12 cellular contexts compared by ENCODE assay signal in the genomic region with DNA sequence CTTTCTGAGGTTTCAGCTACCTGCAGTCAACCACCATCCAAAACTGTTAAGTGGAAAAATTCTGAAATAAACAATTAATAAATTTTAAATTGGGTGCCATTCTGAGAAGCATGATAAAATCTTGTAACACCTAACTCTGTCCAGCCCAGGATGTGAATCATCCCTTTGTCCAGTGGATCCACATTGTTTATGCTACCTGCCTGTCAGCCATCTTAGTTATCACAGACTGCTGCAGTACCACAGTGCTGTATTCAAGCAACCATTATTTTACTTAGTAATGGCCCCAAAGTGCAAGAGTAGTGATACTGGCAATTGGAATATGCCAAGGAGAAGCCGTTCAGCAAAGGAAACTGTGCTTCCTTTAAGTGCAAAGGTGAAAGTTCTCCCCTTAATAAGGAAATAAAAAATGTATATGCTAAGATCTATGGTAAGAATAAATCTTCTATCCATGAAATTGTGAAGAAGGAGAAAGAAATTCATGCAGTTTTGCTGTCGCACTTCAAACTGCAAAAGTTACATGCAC.
"Had no signal": no experiment of that assay in that cellular context is flagged by ENCODE, and none has a peak within 500 bp of the region (broad histone marks: within the 10 kb centered on the region; RNA-seq: fewer than 3 reads in every experiment).

No MANE protein-coding gene starts in this region.

- H3K27ac Mint-ChIP-seq: nephron, progenitor cell of endocrine pancreas, T-helper 17 cell had no signal

- H3K27me3 ChIP-seq: tibial nerve had no signal

- H3K27ac ChIP-seq: tibial nerve had no signal

- H3K4me3 ChIP-seq: smooth muscle cell, tibial nerve had no signal

- H3K4me2 ChIP-seq: smooth muscle cell had no signal

- ATAC-seq: esophagus mucosa, right cardiac atrium, T-helper 17 cell had no signal

- H3K36me3 ChIP-seq: tibial nerve had no signal

- H3K9me3 Mint-ChIP-seq: activated naive CD4-positive, alpha-beta T cell treated with anti-CD3 and anti-CD28 coated beads for 36 hours; nephron had no signal

- H3K9me3 ChIP-seq: tibial nerve had no signal

- DNase-seq: activated CD4-positive, alpha-beta T cell treated with anti-CD3 and anti-CD28 coated beads, Interleukin-2, amount 50 U/mL, for 4 hours; activated CD4-positive, CD25-positive, alpha-beta regulatory T cell; activated naive CD4-positive, alpha-beta T cell treated with anti-CD3 and anti-CD28 coated beads for 36 hours; glutamatergic neuron; occipital lobe; right cardiac atrium; T-helper 17 cell had no signal

- H3K4me3 Mint-ChIP-seq: activated naive CD4-positive, alpha-beta T cell treated with anti-CD3 and anti-CD28 coated beads for 36 hours; nephron; T-helper 17 cell had no signal

- H3K27me3 Mint-ChIP-seq: progenitor cell of endocrine pancreas, T-helper 17 cell had no signal
